ENCODE assay signal across 27 cellular contexts in the genomic region with DNA sequence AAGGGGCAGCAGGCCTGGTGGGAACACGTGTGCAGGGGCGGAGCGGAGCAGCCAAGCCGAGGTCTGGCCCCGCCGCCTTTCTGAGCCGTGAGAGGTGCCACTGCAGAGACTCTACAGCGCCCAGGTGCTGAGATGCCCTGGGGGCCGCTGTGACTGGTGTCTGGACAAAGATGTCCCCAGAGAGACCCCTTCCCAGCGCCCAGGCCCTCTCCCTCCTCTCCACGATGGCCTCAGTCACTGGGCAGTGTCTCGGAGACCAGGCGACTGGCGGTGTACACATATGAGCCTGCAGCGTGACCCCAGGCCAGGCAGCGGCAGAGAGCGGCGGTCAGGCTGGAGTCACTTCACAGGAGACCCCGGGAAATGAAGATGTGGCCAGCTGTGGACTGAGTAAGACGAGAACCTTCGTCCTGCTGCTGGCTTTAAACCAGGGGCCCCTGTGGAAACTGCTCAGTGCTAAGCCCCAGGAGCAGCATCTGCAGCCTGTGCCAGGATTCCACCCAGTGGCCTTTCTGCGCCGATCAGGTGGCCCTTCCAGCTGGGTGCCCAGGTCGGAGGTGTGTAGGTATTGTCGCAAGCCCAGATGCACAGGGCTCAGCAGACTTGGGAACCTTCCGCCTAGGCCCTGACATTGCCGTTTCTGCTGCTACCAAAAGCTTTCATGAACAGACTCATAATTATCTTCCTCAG.
"Had no signal": no experiment of that assay in that cellular context is flagged by ENCODE, and none has a peak within 500 bp of the region (broad histone marks: within the 10 kb centered on the region; RNA-seq: fewer than 3 reads in every experiment).

No MANE protein-coding gene starts in this region.

- H3K27ac Mint-ChIP-seq: natural killer cell treated with Interleukin-12 subunit alpha and Interleukin-12 subunit beta and Interleukin-15 and Interleukin-18, amount 100 ng/mL, for 72 hours; nephron progenitor cell; progenitor cell of endocrine pancreas; stimulated activated effector memory CD8-positive, alpha-beta T cell treated with anti-CD3 and anti-CD28 coated beads, Interleukin-12 subunit alpha, Interleukin-12 subunit beta, amount 100 ng/mL, for 72 hours; stimulated activated naive CD8-positive, alpha-beta T cell treated with anti-CD3 and anti-CD28 coated beads, Interleukin-15, Interleukin-2, amounts not matched to agents 100 ng/mL and 50 ng/mL, for 24 hours had no signal

- H3K36me3 ChIP-seq: ovary, right lobe of liver, sigmoid colon, stomach, thoracic aorta, thyroid gland, tibial nerve, upper lobe of left lung, vagina had no signal

- H3K9me3 Mint-ChIP-seq: natural killer cell treated with Interleukin-12 subunit alpha and Interleukin-12 subunit beta and Interleukin-15 and Interleukin-18, amount 100 ng/mL, for 72 hours; nephron progenitor cell; neural crest cell; stimulated activated effector memory CD8-positive, alpha-beta T cell treated with anti-CD3 and anti-CD28 coated beads, Interleukin-12 subunit alpha, Interleukin-12 subunit beta, amount 100 ng/mL, for 72 hours; stimulated activated naive B cell treated with anti-CD40 and anti-IgM and Interleukin-4, amounts not matched to agents 10 μg/mL and 1 μg/mL and 100 μg/mL, for 72 hours; stimulated activated naive CD8-positive, alpha-beta T cell treated with anti-CD3 and anti-CD28 coated beads, Interleukin-15, Interleukin-2, amounts not matched to agents 100 ng/mL and 50 ng/mL, for 24 hours had no signal

- DNase-seq: nephron progenitor cell; occipital lobe; ovary; posterior cingulate gyrus; psoas muscle; right lobe of liver; sigmoid colon; small intestine; stimulated activated CD4-positive, alpha-beta T cell treated with anti-CD3 and anti-CD28 coated beads, Interleukin-15, amount 100 ng/mL, for 24 hours; stimulated activated CD4-positive, alpha-beta T cell treated with anti-CD3 and anti-CD28 coated beads, Interleukin-2, amount 100 ng/mL, for 24 hours; stimulated activated CD4-positive, alpha-beta T cell treated with anti-CD3 and anti-CD28 coated beads, Interleukin-2, amount 100 ng/mL, for 48 hours; stimulated activated CD4-positive, alpha-beta T cell treated with anti-CD3 and anti-CD28 coated beads, Interleukin-4, amount 100 ng/mL, for 24 hours; stimulated activated naive B cell treated with anti-CD40 and anti-IgM and Interleukin-4, amounts not matched to agents 10 μg/mL and 1 μg/mL and 100 μg/mL, for 72 hours; stimulated activated naive CD4-positive, alpha-beta T cell treated with Interleukin-2 at 50 U/mL for 16 hours; stomach; thyroid gland; trophoblast cell had no signal

- H3K27ac ChIP-seq: ovary, parathyroid adenoma, psoas muscle, right lobe of liver, sigmoid colon, stomach, thoracic aorta, thyroid gland, tibial nerve, upper lobe of left lung, vagina had no signal

- H3K4me1 ChIP-seq: parathyroid adenoma, psoas muscle, right lobe of liver, vagina had no signal

- H3K4me3 ChIP-seq: ovary, psoas muscle, right lobe of liver, sigmoid colon, stomach, thoracic aorta, thyroid gland, tibial nerve, upper lobe of left lung, vagina had no signal

- H3K9me3 ChIP-seq: ovary, psoas muscle, right lobe of liver, sigmoid colon, stomach, thoracic aorta, thyroid gland, tibial nerve, upper lobe of left lung, vagina had no signal

- H3K4me3 Mint-ChIP-seq: natural killer cell treated with Interleukin-12 subunit alpha and Interleukin-12 subunit beta and Interleukin-15 and Interleukin-18, amount 100 ng/mL, for 72 hours; nephron progenitor cell; neural crest cell; stimulated activated effector memory CD8-positive, alpha-beta T cell treated with anti-CD3 and anti-CD28 coated beads, Interleukin-12 subunit alpha, Interleukin-12 subunit beta, amount 100 ng/mL, for 72 hours; stimulated activated naive B cell treated with anti-CD40 and anti-IgM and Interleukin-4, amounts not matched to agents 10 μg/mL and 1 μg/mL and 100 μg/mL, for 72 hours; stimulated activated naive CD8-positive, alpha-beta T cell treated with anti-CD3 and anti-CD28 coated beads, Interleukin-15, Interleukin-2, amounts not matched to agents 100 ng/mL and 50 ng/mL, for 24 hours had no signal

- H3K4me1 Mint-ChIP-seq: nephron progenitor cell; neural crest cell; stimulated activated effector memory CD8-positive, alpha-beta T cell treated with anti-CD3 and anti-CD28 coated beads, Interleukin-12 subunit alpha, Interleukin-12 subunit beta, amount 100 ng/mL, for 72 hours had no signal

- H3K27me3 Mint-ChIP-seq: natural killer cell treated with Interleukin-12 subunit alpha and Interleukin-12 subunit beta and Interleukin-15 and Interleukin-18, amount 100 ng/mL, for 72 hours; progenitor cell of endocrine pancreas; stimulated activated naive B cell treated with anti-CD40 and anti-IgM and Interleukin-4, amounts not matched to agents 10 μg/mL and 1 μg/mL and 100 μg/mL, for 72 hours; stimulated activated naive CD8-positive, alpha-beta T cell treated with anti-CD3 and anti-CD28 coated beads, Interleukin-15, Interleukin-2, amounts not matched to agents 100 ng/mL and 50 ng/mL, for 24 hours had no signal

- H3K27me3 ChIP-seq: ovary, right lobe of liver, sigmoid colon, thyroid gland, tibial nerve, vagina had no signal

- H3K36me3 Mint-ChIP-seq: natural killer cell treated with Interleukin-12 subunit alpha and Interleukin-12 subunit beta and Interleukin-15 and Interleukin-18, amount 100 ng/mL, for 72 hours; stimulated activated naive B cell treated with anti-CD40 and anti-IgM and Interleukin-4, amounts not matched to agents 10 μg/mL and 1 μg/mL and 100 μg/mL, for 72 hours had no signal
